In genomic region chrX:154365052-154365600, GRCh38 we compare ENCODE assay signal across 17 cellular contexts. TPM values are rescaled to one million over a fixed set of nuclear protein-coding genes. Genes with fewer than 3 reads are reported as not detected.
DNase-seq lines count a peak whose midpoint lies in the region; ATAC-seq and TF ChIP-seq lines count a peak whose summit lies in the region.
"Had no signal": no experiment of that assay in that cellular context is flagged by ENCODE, and none has a peak within 500 bp of the region (broad histone marks: within the 10 kb centered on the region; RNA-seq: fewer than 3 reads in every experiment).

No MANE protein-coding gene starts in this region.

- DNase-seq in activated CD4-positive, alpha-beta T cell treated with anti-CD3 and anti-CD28 coated beads, Interleukin-2, amount 10 ng/mL, durations not matched to agents 24 days and 14 days: no peak
- no peak for DNase-seq in activated CD4-positive, alpha-beta T cell treated with anti-CD3 and anti-CD28 coated beads for 48 hours
- no peak for DNase-seq in central memory CD8-positive, alpha-beta T cell (ENCODE audit: low spot score in 2 of 2)
- no peak for DNase-seq in sigmoid colon
- no peak for DNase-seq in ovary
- DNase-seq in nephron progenitor cell: no peak
- DNase-seq: 8988T; activated CD8-positive, alpha-beta memory T cell treated with anti-CD3 and anti-CD28 coated beads, Interleukin-2, amount 50 U/mL, for 48 hours; COR-L47; left colon; naive thymus-derived CD4-positive, alpha-beta T cell; NCI-H1417 treated with DMSO at 0.1 percent for 48 hours; NCI-H510A treated with DMSO at 0.1 percent for 48 hours; OCI-M1 had no signal

- TF ChIP-seq CTCF in sigmoid colon (IDR thresholded peaks at IDR 0.05) (no peak), ovary (IDR thresholded peaks at IDR 0.05) (no peak), nephron progenitor cell (IDR thresholded peaks at IDR 0.05) (no peak)

- H3K9me3 ChIP-seq in sigmoid colon (no peaks in the 10 kb centered on the region), ovary (no peaks in the 10 kb centered on the region)

- H3K4me3 ChIP-seq in sigmoid colon (peak overlapping the region in 2 of 4 donors; percentile 17 to 80), ovary (no peak overlapping the region)
- H3K4me3 ChIP-seq: hepatocyte, skin epidermis had no signal

- 77 to 83% methylated on average over 20 of the region's 20 CpGs for WGBS in sigmoid colon, 2 donors
- 64 to 75% (median 67%) methylated on average over 20 of the region's 20 CpGs for WGBS in ovary, 3 donors

- no peak overlapping the region for H3K4me3 Mint-ChIP-seq in activated CD4-positive, alpha-beta T cell treated with anti-CD3 and anti-CD28 coated beads, Interleukin-2, amount 10 ng/mL, durations not matched to agents 24 days and 14 days
- peak overlapping the region; percentile 45 for H3K4me3 Mint-ChIP-seq in central memory CD8-positive, alpha-beta T cell
- H3K4me3 Mint-ChIP-seq in nephron progenitor cell: no peak overlapping the region

- H3K9me3 Mint-ChIP-seq in activated CD4-positive, alpha-beta T cell treated with anti-CD3 and anti-CD28 coated beads, Interleukin-2, amount 10 ng/mL, durations not matched to agents 24 days and 14 days: no peaks in the 10 kb centered on the region
- H3K9me3 Mint-ChIP-seq in central memory CD8-positive, alpha-beta T cell: no peaks in the 10 kb centered on the region
- H3K9me3 Mint-ChIP-seq in nephron progenitor cell: peaks cover 36% of the 10 kb centered on the region
- H3K9me3 Mint-ChIP-seq: naive thymus-derived CD4-positive, alpha-beta T cell had no signal

- peak overlapping the region; percentile 98 to 99 (median 98) for H3K27ac ChIP-seq in sigmoid colon
- no peak overlapping the region for H3K27ac ChIP-seq in ovary
- H3K27ac ChIP-seq: hepatocyte, KMS-11 had no signal

- H3K4me1 ChIP-seq in sigmoid colon: peaks cover 0 to 76% (median 49%) of the 10 kb centered on the region in 4 donors
- peaks cover 8% of the 10 kb centered on the region for H3K4me1 ChIP-seq in ovary (ENCODE audit: insufficient read depth)

- H3K36me3 ChIP-seq in sigmoid colon (peaks cover 43 to 89% (median 71%) of the 10 kb centered on the region in 4 donors), ovary (no peaks in the 10 kb centered on the region)

- TF ChIP-seq POLR2A in sigmoid colon (IDR thresholded peaks at IDR 0.05) (no peak), ovary (IDR thresholded peaks at IDR 0.05) (no peak)

- ATAC-seq in central memory CD8-positive, alpha-beta T cell (replicated peaks; ENCODE audit: extremely low read depth, poor library complexity, severe bottlenecking): no peak
- ATAC-seq: left colon; naive thymus-derived CD4-positive, alpha-beta T cell had no signal

- TF ChIP-seq EP300 in sigmoid colon (IDR thresholded peaks at IDR 0.05) (no peak), ovary (IDR thresholded peaks at IDR 0.05) (no peak)

- peaks cover 10% of the 10 kb centered on the region for H3K4me1 Mint-ChIP-seq in activated CD4-positive, alpha-beta T cell treated with anti-CD3 and anti-CD28 coated beads, Interleukin-2, amount 10 ng/mL, durations not matched to agents 24 days and 14 days
- H3K4me1 Mint-ChIP-seq in central memory CD8-positive, alpha-beta T cell: peaks cover 7% of the 10 kb centered on the region
- peaks cover 5% of the 10 kb centered on the region for H3K4me1 Mint-ChIP-seq in nephron progenitor cell

- H3K27ac Mint-ChIP-seq in activated CD4-positive, alpha-beta T cell treated with anti-CD3 and anti-CD28 coated beads, Interleukin-2, amount 10 ng/mL, durations not matched to agents 24 days and 14 days: peak overlapping the region; percentile 15
- peak overlapping the region; percentile 83 for H3K27ac Mint-ChIP-seq in central memory CD8-positive, alpha-beta T cell (ENCODE audit: low read depth)
- H3K27ac Mint-ChIP-seq in nephron progenitor cell: no peak overlapping the region

- H3K36me3 Mint-ChIP-seq in activated CD4-positive, alpha-beta T cell treated with anti-CD3 and anti-CD28 coated beads, Interleukin-2, amount 10 ng/mL, durations not matched to agents 24 days and 14 days (ENCODE audit: low read depth): peaks cover 46% of the 10 kb centered on the region
- peaks cover 88% of the 10 kb centered on the region for H3K36me3 Mint-ChIP-seq in central memory CD8-positive, alpha-beta T cell (ENCODE audit: insufficient read depth)
- H3K36me3 Mint-ChIP-seq in nephron progenitor cell (ENCODE audit: low read depth): peaks cover 9% of the 10 kb centered on the region

- H3K27me3 ChIP-seq in sigmoid colon (no peaks in the 10 kb centered on the region), ovary (no peaks in the 10 kb centered on the region)
- H3K27me3 ChIP-seq: hepatocyte had no signal

- no peaks in the 10 kb centered on the region for H3K27me3 Mint-ChIP-seq in activated CD4-positive, alpha-beta T cell treated with anti-CD3 and anti-CD28 coated beads, Interleukin-2, amount 10 ng/mL, durations not matched to agents 24 days and 14 days
- no peaks in the 10 kb centered on the region for H3K27me3 Mint-ChIP-seq in central memory CD8-positive, alpha-beta T cell
- no peaks in the 10 kb centered on the region for H3K27me3 Mint-ChIP-seq in nephron progenitor cell (ENCODE audit: low read depth, poor library complexity)
- H3K27me3 Mint-ChIP-seq: naive thymus-derived CD4-positive, alpha-beta T cell had no signal

- intact Hi-C loops in activated CD4-positive, alpha-beta T cell treated with anti-CD3 and anti-CD28 coated beads, Interleukin-2, amount 10 ng/mL, durations not matched to agents 24 days and 14 days (cut with micrococcal nuclease): no loop called here
- intact Hi-C loops in sigmoid colon (cut with DNase I) (no loop called here), ovary (cut with DNase I) (no loop called here)

RNA-seq across cellular contexts. Expression of gene FLNA, which starts 9.3 kb away (rescaled TPM):
- 824 and 840 TPM in 2 replicates for total RNA-seq in activated CD4-positive, alpha-beta T cell treated with anti-CD3 and anti-CD28 coated beads, Interleukin-2, amount 10 ng/mL, durations not matched to agents 24 days and 14 days
- total RNA-seq in sigmoid colon (1,000 to 10,000 TPM; 2,494 to 9,435 (median 5,341) TPM), ovary (1,000 to 10,000 TPM in 4 of 7 donors, 100 to 1,000 TPM in 3; 327 to 2,249 (median 1,321) TPM)
- polyA plus RNA-seq in sigmoid colon (100 to 1,000 TPM in 1 of 3 donors, 10 to 100 TPM in 2; 27.0 to 442 (median 42.0) TPM), ovary (100 to 1,000 TPM; 378 to 647 TPM)

RNA-seq across cellular contexts. Expression of gene EMD, which starts 14.0 kb away (rescaled TPM):
- 91.7 and 92.8 TPM in 2 replicates for total RNA-seq in activated CD4-positive, alpha-beta T cell treated with anti-CD3 and anti-CD28 coated beads, Interleukin-2, amount 10 ng/mL, durations not matched to agents 24 days and 14 days
- total RNA-seq in sigmoid colon (10 to 100 TPM; 44.3 to 66.8 (median 48.6) TPM), ovary (100 to 1,000 TPM in 5 of 7 donors, 10 to 100 TPM in 2; 40.5 to 158 (median 107) TPM)
- polyA plus RNA-seq in sigmoid colon (10 to 100 TPM; 40.7 to 87.9 (median 42.6) TPM), ovary (100 to 1,000 TPM in 1 of 2 donors, 10 to 100 TPM in 1; 55.1 to 146 TPM)

RNA-seq across cellular contexts. Expression of gene RPL10, which starts 33.1 kb away (rescaled TPM):
- total RNA-seq in activated CD4-positive, alpha-beta T cell treated with anti-CD3 and anti-CD28 coated beads, Interleukin-2, amount 10 ng/mL, durations not matched to agents 24 days and 14 days: 2,338 and 2,364 TPM in 2 replicates
- total RNA-seq in sigmoid colon (1,000 to 10,000 TPM; 3,138 to 8,651 (median 6,770) TPM), ovary (over 10,000 TPM in 1 of 7 donors, 1,000 to 10,000 TPM in 6; 6,380 to 12,508 (median 7,126) TPM)
- polyA plus RNA-seq in sigmoid colon (1,000 to 10,000 TPM; 4,760 to 8,094 (median 5,003) TPM), ovary (over 10,000 TPM in 1 of 2 donors, 1,000 to 10,000 TPM in 1; 4,233 to 12,949 TPM)

RNA-seq across cellular contexts. Expression of gene DNASE1L1, which starts 43.9 kb away (rescaled TPM):
- 13.5 and 13.8 TPM in 2 replicates for total RNA-seq in activated CD4-positive, alpha-beta T cell treated with anti-CD3 and anti-CD28 coated beads, Interleukin-2, amount 10 ng/mL, durations not matched to agents 24 days and 14 days
- total RNA-seq in sigmoid colon: 10 to 100 TPM; 10.9 to 21.8 (median 16.6) TPM
- polyA plus RNA-seq in sigmoid colon: 10 to 100 TPM; 15.5 to 25.7 (median 17.4) TPM
- 10 to 100 TPM; 11.9 to 21.4 (median 18.1) TPM for total RNA-seq in ovary
- polyA plus RNA-seq in ovary: 10 to 100 TPM; 13.0 to 16.1 TPM

RNA-seq across cellular contexts. Expression of gene TAFAZZIN, which starts 46.2 kb away (rescaled TPM):
- 65.5 and 66.0 TPM in 2 replicates for total RNA-seq in activated CD4-positive, alpha-beta T cell treated with anti-CD3 and anti-CD28 coated beads, Interleukin-2, amount 10 ng/mL, durations not matched to agents 24 days and 14 days
- total RNA-seq in sigmoid colon: 10 to 100 TPM; 35.7 to 58.2 (median 36.6) TPM
- 10 to 100 TPM in 1 of 3 donors, 1 to 10 TPM in 2; 8.4 to 48.0 (median 9.2) TPM for polyA plus RNA-seq in sigmoid colon
- total RNA-seq in ovary: 10 to 100 TPM; 31.3 to 62.1 (median 37.9) TPM
- polyA plus RNA-seq in ovary: 10 to 100 TPM in 1 of 2 donors, 1 to 10 TPM in 1; 7.9 to 33.1 TPM

Comparison
In these comparisons a context has a peak if more than half of its experiments do, and no peak if none do; other contexts are left out.
1. H3K27ac ChIP-seq: peak in sigmoid colon (4 of 4); none in ovary (0 of 2).